Comparison of ENCODE assay signal across 2 cellular contexts in the genomic region with DNA sequence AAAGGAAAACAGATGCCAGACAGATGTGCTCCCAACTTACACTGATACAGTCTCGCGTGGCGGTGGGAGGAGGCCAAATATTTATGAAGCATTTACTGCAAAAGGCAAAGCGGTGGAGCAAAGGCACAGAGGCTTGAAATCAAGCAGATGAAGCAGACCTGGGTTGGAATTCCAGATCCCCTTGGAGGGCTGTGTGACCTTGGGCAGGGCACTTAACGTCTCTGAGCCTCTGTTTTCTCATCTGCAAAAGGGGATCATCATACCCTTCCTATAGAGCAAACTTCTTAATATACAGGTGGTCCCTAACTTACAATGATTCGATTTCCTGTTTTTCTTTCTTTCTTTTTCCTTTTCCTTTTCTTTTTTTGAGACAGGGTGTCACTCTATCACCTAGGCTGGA.
TF ChIP-seq lines count a peak whose summit lies in the region.

No MANE protein-coding gene starts in this region.

TF ChIP-seq in HEK293, 187 proteins besides CTCF, POLR2A, EP300 and RAD21:
- TF ChIP-seq ZNF768 (tag by site-specific recombination; IDR thresholded peaks at IDR 0.05) (0 out of 2 replicates have a peak, but pooled peaks have one; percentile 69), ZNF48 (tag by site-specific recombination; IDR thresholded peaks at IDR 0.05) (no peak)

TF ChIP-seq in K562, 482 proteins besides CTCF, POLR2A, EP300 and RAD21:
- TF ChIP-seq RBM25 (IDR thresholded peaks at IDR 0.05; ENCODE audit: low read depth, low read length, severe bottlenecking) (peak; percentile 82), ZFP36 (IDR thresholded peaks at IDR 0.05; ENCODE audit: low read depth, low read length, partially characterized antibody) (peak; percentile 70), ZNF780A (CRISPR knock-in tag; IDR thresholded peaks at IDR 0.05) (no peak)
TF ChIP-seq in K562: peak in this region for 2.
